ENCODE assay signal across 9 cellular contexts in the genomic region with DNA sequence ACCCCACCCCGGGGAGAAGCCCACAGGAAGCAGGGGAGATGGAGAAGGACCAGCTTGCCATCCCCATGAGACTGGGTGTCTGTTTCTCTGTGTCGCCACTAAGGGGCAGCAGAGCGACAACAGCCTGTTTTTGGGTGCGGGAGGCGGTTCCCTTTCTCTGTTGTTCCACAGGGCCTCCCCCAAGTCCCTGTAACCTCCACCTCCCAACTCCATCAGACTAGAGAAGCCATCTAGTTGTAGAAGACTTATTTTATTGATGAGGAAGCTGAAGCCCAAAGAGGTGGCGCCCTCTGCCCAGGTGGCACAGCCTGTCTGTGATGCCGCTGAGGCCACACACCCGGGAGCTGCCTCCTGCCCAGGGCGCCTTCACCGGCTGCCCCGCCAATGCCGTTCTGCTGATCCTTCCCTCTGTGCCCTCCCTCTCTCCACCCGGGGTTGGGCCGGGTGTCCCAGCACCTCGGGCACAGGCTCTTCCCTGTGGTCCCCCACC. TPM values are rescaled to one million over a fixed set of nuclear protein-coding genes. Genes with fewer than 3 reads are reported as not detected.
DNase-seq lines count a peak whose midpoint lies in the region; ATAC-seq and TF ChIP-seq lines count a peak whose summit lies in the region.
"Had no signal": no experiment of that assay in that cellular context is flagged by ENCODE, and none has a peak within 500 bp of the region (broad histone marks: within the 10 kb centered on the region; RNA-seq: fewer than 3 reads in every experiment).

No MANE protein-coding gene starts in this region.

- DNase-seq in DMS53 treated with DMSO at 0.1 percent for 48 hours (lab: John Stamatoyannopoulos, UW; ENCODE audit: unreplicated experiment) (peak; percentile 28), HT1080 (ENCODE audit: low read depth) (peak; percentile 81), RWPE1 (ENCODE audit: low spot score) (peak; percentile 59), fibroblast of villous mesenchyme (ENCODE audit: low read depth) (peak; percentile 61)
- peak; percentile 51 for DNase-seq in activated T-helper 9 cell treated with anti-CD3 and anti-CD28 coated beads, Interleukin-2, amount 50 U/mL, for 16 hours (ENCODE audit: low read depth)

- H3K4me2 ChIP-seq in parathyroid adenoma (ENCODE audit: low read length): no peak overlapping the region

- POLR2A ChIA-PET in RWPE1 (lab: Yijun Ruan, JAX; ENCODE audit: low non-redundant PET): no interaction called here

- ATAC-seq in HG03378 (IDR thresholded peaks at IDR 0.05; ENCODE audit: unreplicated experiment): no peak
- ATAC-seq in GM19324 (IDR thresholded peaks at IDR 0.05; ENCODE audit: low FRiP score, unreplicated experiment): no peak

- no peak overlapping the region for H3K9ac ChIP-seq in parathyroid adenoma

- H3K9me3 ChIP-seq in parathyroid adenoma (ENCODE audit: control insufficient read depth, low read length): no peaks in the 10 kb centered on the region

- peak overlapping the region; percentile 48 for H2AFZ ChIP-seq in parathyroid adenoma

- H3K36me3 ChIP-seq in parathyroid adenoma (ENCODE audit: control insufficient read depth, insufficient read depth, low read length): no peaks in the 10 kb centered on the region

- no peaks in the 10 kb centered on the region for H3K27me3 ChIP-seq in parathyroid adenoma (ENCODE audit: control insufficient read depth, insufficient read depth, low read length)

- TF ChIP-seq CTCF in RWPE1 (conservative IDR thresholded peaks at IDR 0.05; ENCODE audit: low read depth) (peak; percentile 84), fibroblast of villous mesenchyme (IDR thresholded peaks at IDR 0.05; ENCODE audit: insufficient read depth, low read depth, low read length) (peak; percentile 84), parathyroid adenoma (IDR thresholded peaks at IDR 0.05) (peak; percentile 69)

- H3K79me2 ChIP-seq in parathyroid adenoma: no peaks in the 10 kb centered on the region

- no peak overlapping the region for H3K4me3 ChIP-seq in fibroblast of villous mesenchyme (ENCODE audit: low read depth, low read length)
- H3K4me3 ChIP-seq in parathyroid adenoma (ENCODE audit: low read depth, low read length): no peak overlapping the region

- H3K4me1 ChIP-seq in parathyroid adenoma: peaks cover 8% of the 10 kb centered on the region

- CTCF ChIA-PET in RWPE1 (lab: Yijun Ruan, JAX): interaction anchor here (0.6 to 8.3 kb wide), 19 partner anchors 8 to 527 kb away, joined by 3 to 112 read pairs (median 3); no protein-coding TSS in a partner anchor

- H3K27ac ChIP-seq in RWPE1 (peak overlapping the region; percentile 91), parathyroid adenoma (no peak overlapping the region)

RNA-seq across cellular contexts. Expression of gene CCDC9B, which starts 3.9 kb away (rescaled TPM):
- total RNA-seq in HT1080 (2014; rRNA removed; shearing (Covaris generic)): 26.0 and 33.4 TPM in 2 replicates
- 14.2 and 22.2 TPM in 2 replicates for polyA plus RNA-seq in HT1080 (2015; cell fraction: cytosol; rRNA removed)
- polyA plus RNA-seq in HT1080 (2015; cell fraction: nucleus; rRNA removed): 109 and 127 TPM in 2 replicates
- 35.4 and 40.3 TPM in 2 replicates for total RNA-seq in fibroblast of villous mesenchyme

RNA-seq across cellular contexts. Expression of gene PHGR1, which starts 6.2 kb away (rescaled TPM):
- not detected in 2 replicates for total RNA-seq in HT1080 (2014; rRNA removed; shearing (Covaris generic))
- polyA plus RNA-seq in HT1080 (2015; cell fraction: cytosol; rRNA removed): not detected in 2 replicates
- not detected in 2 replicates for polyA plus RNA-seq in HT1080 (2015; cell fraction: nucleus; rRNA removed)
- not detected in 2 replicates for total RNA-seq in fibroblast of villous mesenchyme
- total RNA-seq: activated CD8-positive, alpha-beta memory T cell treated with anti-CD3 and anti-CD28 coated beads for 36 hours had no signal

RNA-seq across cellular contexts. Expression of gene DISP2, which starts 13.3 kb away (rescaled TPM):
- 1.0 and 1.8 TPM in 2 replicates for total RNA-seq in HT1080 (2014; rRNA removed; shearing (Covaris generic))
- 0.65 and 0.70 TPM in 2 replicates for polyA plus RNA-seq in HT1080 (2015; cell fraction: cytosol; rRNA removed)
- polyA plus RNA-seq in HT1080 (2015; cell fraction: nucleus; rRNA removed): 0.96 and 1.3 TPM in 2 replicates
- total RNA-seq in fibroblast of villous mesenchyme: under 0.01 TPM in 2 replicates

RNA-seq across cellular contexts. Expression of gene INAFM2, which starts 21.2 kb away (rescaled TPM):
- total RNA-seq in HT1080 (2014; rRNA removed; shearing (Covaris generic)): 23.9 and 28.7 TPM in 2 replicates
- polyA plus RNA-seq in HT1080 (2015; cell fraction: cytosol; rRNA removed): 22.9 and 26.2 TPM in 2 replicates
- 19.3 and 24.8 TPM in 2 replicates for polyA plus RNA-seq in HT1080 (2015; cell fraction: nucleus; rRNA removed)
- total RNA-seq in fibroblast of villous mesenchyme: 11.9 and 16.8 TPM in 2 replicates

RNA-seq across cellular contexts. Expression of gene PLCB2, which starts 36.9 kb away (rescaled TPM):
- 0.16 and 0.40 TPM in 2 replicates for total RNA-seq in HT1080 (2014; rRNA removed; shearing (Covaris generic))
- 0.54 and 1.3 TPM in 2 replicates for polyA plus RNA-seq in HT1080 (2015; cell fraction: cytosol; rRNA removed)
- polyA plus RNA-seq in HT1080 (2015; cell fraction: nucleus; rRNA removed): 0.39 and 1.9 TPM in 2 replicates
- 0.43 and 0.64 TPM in 2 replicates for total RNA-seq in fibroblast of villous mesenchyme

Comparison
In these comparisons a context has a peak if more than half of its experiments do, and no peak if none do; other contexts are left out.
1. DNase-seq: peak in every context shown above with its lines; median percentile 81 in HT1080; 61 in fibroblast of villous mesenchyme; 59 in RWPE1; 51 in activated T-helper 9 cell treated with anti-CD3 and anti-CD28 coated beads, Interleukin-2, amount 50 U/mL, for 16 hours; 28 in DMS53 treated with DMSO at 0.1 percent for 48 hours.